1 cellular context compared by ENCODE assay signal in genomic region chr2:119424284-119425118, GRCh38.
TF ChIP-seq lines count a peak whose summit lies in the region.

No MANE protein-coding gene starts in this region.

TF ChIP-seq in HepG2, 621 proteins besides CTCF, POLR2A, EP300 and RAD21 (continued from another document and continues in another):
- TF ChIP-seq, protein P1, sequence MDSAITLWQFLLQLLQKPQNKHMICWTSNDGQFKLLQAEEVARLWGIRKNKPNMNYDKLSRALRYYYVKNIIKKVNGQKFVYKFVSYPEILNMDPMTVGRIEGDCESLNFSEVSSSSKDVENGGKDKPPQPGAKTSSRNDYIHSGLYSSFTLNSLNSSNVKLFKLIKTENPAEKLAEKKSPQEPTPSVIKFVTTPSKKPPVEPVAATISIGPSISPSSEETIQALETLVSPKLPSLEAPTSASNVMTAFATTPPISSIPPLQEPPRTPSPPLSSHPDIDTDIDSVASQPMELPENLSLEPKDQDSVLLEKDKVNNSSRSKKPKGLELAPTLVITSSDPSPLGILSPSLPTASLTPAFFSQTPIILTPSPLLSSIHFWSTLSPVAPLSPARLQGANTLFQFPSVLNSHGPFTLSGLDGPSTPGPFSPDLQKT (CRISPR knock-in tag; IDR thresholded peaks at IDR 0.05; ENCODE audit: borderline replicate concordance), result no peak
- TF ChIP-seq ESRRA (CRISPR knock-in tag; IDR thresholded peaks at IDR 0.05; ENCODE audit: low read depth) (no peak), ZNF577 (CRISPR knock-in tag; IDR thresholded peaks at IDR 0.05; ENCODE audit: borderline replicate concordance, low read depth) (no peak), POLR2AphosphoS2 (IDR thresholded peaks at IDR 0.05; ENCODE audit: low read depth, low read length) (no peak), GLI4 (CRISPR knock-in tag; IDR thresholded peaks at IDR 0.05; ENCODE audit: borderline replicate concordance) (no peak), ZNF724P (CRISPR knock-in tag; IDR thresholded peaks at IDR 0.05; ENCODE audit: borderline replicate concordance) (0 out of 2 replicates have a peak, but pooled peaks have one; percentile 24), ZNF788 (CRISPR knock-in tag; IDR thresholded peaks at IDR 0.05; ENCODE audit: borderline replicate concordance) (peak; percentile 43; the same call in 1 of the 2 replicates), ZNF552 (CRISPR knock-in tag; IDR thresholded peaks at IDR 0.05; ENCODE audit: borderline replicate concordance) (no peak), ZFYVE20 (CRISPR knock-in tag; IDR thresholded peaks at IDR 0.05; ENCODE audit: borderline replicate concordance, low read depth) (no peak), ZNF513 (CRISPR knock-in tag; conservative IDR thresholded peaks at IDR 0.05) (no peak), MAZ (IDR thresholded peaks at IDR 0.05; ENCODE audit: borderline replicate concordance, low read depth, low read length) (no peak), MAZ (CRISPR knock-in tag; IDR thresholded peaks at IDR 0.05; ENCODE audit: low read depth) (peak; percentile 46; the same call in 1 of the 2 replicates), SUZ12 (IDR thresholded peaks at IDR 0.05; ENCODE audit: low read depth, low read length) (no peak), SMAD3 (CRISPR knock-in tag; IDR thresholded peaks at IDR 0.05) (0 out of 2 replicates have a peak, but pooled peaks have one; percentile 9), SP2 (CRISPR knock-in tag; IDR thresholded peaks at IDR 0.05) (0 out of 2 replicates have a peak, but pooled peaks have one; percentile 24), AHR (CRISPR knock-in tag; IDR thresholded peaks at IDR 0.05) (no peak), ZBTB39 (CRISPR knock-in tag; IDR thresholded peaks at IDR 0.05) (0 out of 2 replicates have a peak, but pooled peaks have one; percentile 42), ZNF891 (CRISPR knock-in tag; IDR thresholded peaks at IDR 0.05) (no peak), ZUFSP (CRISPR knock-in tag; IDR thresholded peaks at IDR 0.05; ENCODE audit: borderline replicate concordance) (no peak), ZNF441 (CRISPR knock-in tag; IDR thresholded peaks at IDR 0.05; ENCODE audit: borderline replicate concordance) (no peak), ZGPAT (CRISPR knock-in tag; IDR thresholded peaks at IDR 0.05) (no peak), ZNF652 (CRISPR knock-in tag; IDR thresholded peaks at IDR 0.05; ENCODE audit: borderline replicate concordance, low read depth) (no peak), ZNF431 (CRISPR knock-in tag; IDR thresholded peaks at IDR 0.05; ENCODE audit: borderline replicate concordance, low read depth) (no peak), E2F5 (CRISPR knock-in tag; conservative IDR thresholded peaks at IDR 0.05) (no peak), NR2C2 (CRISPR knock-in tag; IDR thresholded peaks at IDR 0.05; ENCODE audit: borderline replicate concordance) (no peak), NKX3-1 (CRISPR knock-in tag; IDR thresholded peaks at IDR 0.05) (no peak), ZBTB20 (CRISPR knock-in tag; IDR thresholded peaks at IDR 0.05; ENCODE audit: borderline replicate concordance, low read depth) (no peak), KLF13 (CRISPR knock-in tag; IDR thresholded peaks at IDR 0.05) (0 out of 2 replicates have a peak, but pooled peaks have one; percentile 37), SRY (CRISPR knock-in tag; IDR thresholded peaks at IDR 0.05) (no peak), NFRKB (IDR thresholded peaks at IDR 0.05) (no peak), FOSL1 (CRISPR knock-in tag; IDR thresholded peaks at IDR 0.05; ENCODE audit: borderline replicate concordance) (no peak), NCOA1 (CRISPR knock-in tag; IDR thresholded peaks at IDR 0.05) (no peak; the same call in 1 of the 2 replicates), ZNF34 (CRISPR knock-in tag; IDR thresholded peaks at IDR 0.05; ENCODE audit: borderline replicate concordance) (no peak), ZNF772 (CRISPR knock-in tag; IDR thresholded peaks at IDR 0.05) (no peak; the same call in 1 of the 2 replicates), YEATS2 (CRISPR knock-in tag; IDR thresholded peaks at IDR 0.05; ENCODE audit: borderline replicate concordance) (no peak), CREM (IDR thresholded peaks at IDR 0.05) (no peak), CREM (CRISPR knock-in tag; IDR thresholded peaks at IDR 0.05) (no peak), ZKSCAN1 (IDR thresholded peaks at IDR 0.05; ENCODE audit: low read length) (no peak), ZXDC (CRISPR knock-in tag; IDR thresholded peaks at IDR 0.05) (no peak), HOXD1 (CRISPR knock-in tag; IDR thresholded peaks at IDR 0.05) (no peak)
- TF ChIP-seq, protein P2, sequence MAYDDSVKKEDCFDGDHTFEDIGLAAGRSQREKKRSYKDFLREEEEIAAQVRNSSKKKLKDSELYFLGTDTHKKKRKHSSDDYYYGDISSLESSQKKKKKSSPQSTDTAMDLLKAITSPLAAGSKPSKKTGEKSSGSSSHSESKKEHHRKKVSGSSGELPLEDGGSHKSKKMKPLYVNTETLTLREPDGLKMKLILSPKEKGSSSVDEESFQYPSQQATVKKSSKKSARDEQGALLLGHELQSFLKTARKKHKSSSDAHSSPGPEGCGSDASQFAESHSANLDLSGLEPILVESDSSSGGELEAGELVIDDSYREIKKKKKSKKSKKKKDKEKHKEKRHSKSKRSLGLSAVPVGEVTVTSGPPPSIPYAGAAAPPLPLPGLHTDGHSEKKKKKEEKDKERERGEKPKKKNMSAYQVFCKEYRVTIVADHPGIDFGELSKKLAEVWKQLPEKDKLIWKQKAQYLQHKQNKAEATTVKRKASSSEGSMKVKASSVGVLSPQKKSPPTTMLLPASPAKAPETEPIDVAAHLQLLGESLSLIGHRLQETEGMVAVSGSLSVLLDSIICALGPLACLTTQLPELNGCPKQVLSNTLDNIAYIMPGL (CRISPR knock-in tag; IDR thresholded peaks at IDR 0.05; ENCODE audit: borderline replicate concordance in 1 of 2, low read depth in 1 of 2), result no peak
- TF ChIP-seq, protein P3, sequence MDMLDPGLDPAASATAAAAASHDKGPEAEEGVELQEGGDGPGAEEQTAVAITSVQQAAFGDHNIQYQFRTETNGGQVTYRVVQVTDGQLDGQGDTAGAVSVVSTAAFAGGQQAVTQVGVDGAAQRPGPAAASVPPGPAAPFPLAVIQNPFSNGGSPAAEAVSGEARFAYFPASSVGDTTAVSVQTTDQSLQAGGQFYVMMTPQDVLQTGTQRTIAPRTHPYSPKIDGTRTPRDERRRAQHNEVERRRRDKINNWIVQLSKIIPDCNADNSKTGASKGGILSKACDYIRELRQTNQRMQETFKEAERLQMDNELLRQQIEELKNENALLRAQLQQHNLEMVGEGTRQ (IDR thresholded peaks at IDR 0.05; ENCODE audit: low read depth, low read length), result no peak
- TF ChIP-seq, protein P3 (CRISPR knock-in tag; IDR thresholded peaks at IDR 0.05; ENCODE audit: borderline replicate concordance), result no peak
- TF ChIP-seq, protein P4, sequence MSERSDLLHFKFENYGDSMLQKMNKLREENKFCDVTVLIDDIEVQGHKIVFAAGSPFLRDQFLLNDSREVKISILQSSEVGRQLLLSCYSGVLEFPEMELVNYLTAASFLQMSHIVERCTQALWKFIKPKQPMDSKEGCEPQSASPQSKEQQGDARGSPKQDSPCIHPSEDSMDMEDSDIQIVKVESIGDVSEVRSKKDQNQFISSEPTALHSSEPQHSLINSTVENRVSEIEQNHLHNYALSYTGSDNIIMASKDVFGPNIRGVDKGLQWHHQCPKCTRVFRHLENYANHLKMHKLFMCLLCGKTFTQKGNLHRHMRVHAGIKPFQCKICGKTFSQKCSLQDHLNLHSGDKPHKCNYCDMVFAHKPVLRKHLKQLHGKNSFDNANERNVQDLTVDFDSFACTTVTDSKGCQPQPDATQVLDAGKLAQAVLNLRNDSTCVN (CRISPR knock-in tag; IDR thresholded peaks at IDR 0.05; ENCODE audit: borderline replicate concordance), result no peak
- TF ChIP-seq, protein P5, sequence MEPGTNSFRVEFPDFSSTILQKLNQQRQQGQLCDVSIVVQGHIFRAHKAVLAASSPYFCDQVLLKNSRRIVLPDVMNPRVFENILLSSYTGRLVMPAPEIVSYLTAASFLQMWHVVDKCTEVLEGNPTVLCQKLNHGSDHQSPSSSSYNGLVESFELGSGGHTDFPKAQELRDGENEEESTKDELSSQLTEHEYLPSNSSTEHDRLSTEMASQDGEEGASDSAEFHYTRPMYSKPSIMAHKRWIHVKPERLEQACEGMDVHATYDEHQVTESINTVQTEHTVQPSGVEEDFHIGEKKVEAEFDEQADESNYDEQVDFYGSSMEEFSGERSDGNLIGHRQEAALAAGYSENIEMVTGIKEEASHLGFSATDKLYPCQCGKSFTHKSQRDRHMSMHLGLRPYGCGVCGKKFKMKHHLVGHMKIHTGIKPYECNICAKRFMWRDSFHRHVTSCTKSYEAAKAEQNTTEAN (CRISPR knock-in tag; conservative IDR thresholded peaks at IDR 0.05), result no peak
